ENCODE assay signal across 11 cellular contexts in genomic region chr22:45731798-45732495, GRCh38.
DNase-seq lines count a peak whose midpoint lies in the region; ATAC-seq and TF ChIP-seq lines count a peak whose summit lies in the region.
"Had no signal": no experiment of that assay in that cellular context is flagged by ENCODE, and none has a peak within 500 bp of the region (broad histone marks: within the 10 kb centered on the region; RNA-seq: fewer than 3 reads in every experiment).

No MANE protein-coding gene starts in this region.

- H3K4me1 Mint-ChIP-seq in WTC11 = peaks cover 8% of the 10 kb centered on the region
- H3K4me1 Mint-ChIP-seq in effector memory CD8-positive, alpha-beta T cell (ENCODE audit: low read depth in 2 of 2) = peaks cover 3 to 22% of the 10 kb centered on the region in 2 donors

- ATAC-seq in WTC11 = 0 out of 2 replicates have a peak, but pooled peaks have one; percentile 20
- no peak for ATAC-seq in effector memory CD8-positive, alpha-beta T cell (replicated peaks)
- ATAC-seq in HG02938 (IDR thresholded peaks at IDR 0.05; ENCODE audit: unreplicated experiment) = no peak
- ATAC-seq: CD8-positive, alpha-beta T cell had no signal

- no peaks in the 10 kb centered on the region for H3K9me3 Mint-ChIP-seq in WTC11
- H3K9me3 Mint-ChIP-seq in effector memory CD8-positive, alpha-beta T cell = no peaks in the 10 kb centered on the region
- H3K9me3 Mint-ChIP-seq: CD8-positive, alpha-beta T cell had no signal

- H3K27ac ChIP-seq in 22Rv1 = no peak overlapping the region

- no peak for DNase-seq in GM13977 (ENCODE audit: low spot score)
- no peak for DNase-seq in WTC11 (ENCODE audit: low spot score)
- DNase-seq in iPS-NIHi7 (ENCODE audit: extremely low spot score) = peak; percentile 37
- DNase-seq in DMS79 treated with DMSO at 0.1 percent for 48 hours (lab: John Stamatoyannopoulos, UW) = no peak
- no peak for DNase-seq in effector memory CD8-positive, alpha-beta T cell
- DNase-seq in HT-29 (ENCODE audit: low spot score) = no peak
- DNase-seq: activated CD4-positive, alpha-beta T cell treated with anti-CD3 and anti-CD28 coated beads, Interleukin-2, amount 50 U/mL, for 48 hours; CD8-positive, alpha-beta T cell; cortex of kidney had no signal

- H3K36me3 Mint-ChIP-seq in WTC11 = 0 out of 2 replicates have a peak, but pooled peaks cover 2% of the 10 kb centered on the region
- H3K36me3 Mint-ChIP-seq in effector memory CD8-positive, alpha-beta T cell (ENCODE audit: insufficient read depth) = peaks cover 41% of the 10 kb centered on the region

- H3K27me3 Mint-ChIP-seq in WTC11 (ENCODE audit: low read depth) = no peaks in the 10 kb centered on the region
- H3K27me3 Mint-ChIP-seq in effector memory CD8-positive, alpha-beta T cell = no peaks in the 10 kb centered on the region

- CTCF ChIA-PET in WTC11 (lab: Charles Lee) = interaction anchor here (0.6 to 2.7 kb wide), 11 partner anchors 20 to 269 kb away, joined by 3 to 10 read pairs (median 4); partner anchors contain the start of gene ATXN10

- in situ Hi-C loops in GM13977 (cut with MboI; ENCODE audit: low pct_unique_long_range_greater_than_20kb, low sequenced_read_pairs, unreplicated experiment) = no loop called here

- no peak overlapping the region for H3K4me3 Mint-ChIP-seq in WTC11
- no peak overlapping the region for H3K4me3 Mint-ChIP-seq in effector memory CD8-positive, alpha-beta T cell
- H3K4me3 Mint-ChIP-seq: CD8-positive, alpha-beta T cell had no signal

- POLR2A ChIA-PET in WTC11 (lab: Charles Lee) = no interaction called here

- peak overlapping the region; percentile 92 for H3K27ac Mint-ChIP-seq in WTC11
- H3K27ac Mint-ChIP-seq in effector memory CD8-positive, alpha-beta T cell = no peak overlapping the region
- H3K27ac Mint-ChIP-seq: CD8-positive, alpha-beta T cell had no signal

- TF ChIP-seq CTCF in 22Rv1 (IDR thresholded peaks at IDR 0.05) (peak; percentile 21; the same call in 1 of the 2 replicates), GM13977 (IDR thresholded peaks at IDR 0.05; ENCODE audit: extremely low read depth, insufficient read depth, missing control alignments) (peak; percentile 38), WTC11 (IDR thresholded peaks at IDR 0.05) (no peak)

TF ChIP-seq in WTC11, 78 proteins besides CTCF, POLR2A, EP300 and RAD21:
- TF ChIP-seq HMGA2 (CRISPR knock-in tag; IDR thresholded peaks at IDR 0.05) (no peak), ATF1 (CRISPR knock-in tag; IDR thresholded peaks at IDR 0.05) (no peak), RORB (CRISPR knock-in tag; IDR thresholded peaks at IDR 0.05) (no peak), SOX15 (CRISPR knock-in tag; IDR thresholded peaks at IDR 0.05) (no peak), ATF6 (CRISPR knock-in tag; IDR thresholded peaks at IDR 0.05) (no peak), USF2 (CRISPR knock-in tag; IDR thresholded peaks at IDR 0.05) (no peak), GTF2I (CRISPR knock-in tag; conservative IDR thresholded peaks at IDR 0.05) (no peak), TP53 (CRISPR knock-in tag; IDR thresholded peaks at IDR 0.05) (no peak), MLX (CRISPR knock-in tag; IDR thresholded peaks at IDR 0.05) (no peak), E2F4 (CRISPR knock-in tag; IDR thresholded peaks at IDR 0.05; ENCODE audit: borderline replicate concordance, low read depth) (no peak), NR3C1 (CRISPR knock-in tag; conservative IDR thresholded peaks at IDR 0.05; ENCODE audit: low read depth) (no peak), ZNF138 (CRISPR knock-in tag; conservative IDR thresholded peaks at IDR 0.05) (no peak), NFYB (CRISPR knock-in tag; conservative IDR thresholded peaks at IDR 0.05; ENCODE audit: low read depth) (no peak), CDX4 (CRISPR knock-in tag; IDR thresholded peaks at IDR 0.05; ENCODE audit: borderline replicate concordance) (no peak), GABPB1 (CRISPR knock-in tag; IDR thresholded peaks at IDR 0.05) (no peak), TCF7 (CRISPR knock-in tag; IDR thresholded peaks at IDR 0.05; ENCODE audit: low read depth) (no peak)
TF ChIP-seq in WTC11: peak in this region for 0.
